In genomic region chr17:45234641-45235040, GRCh38 we compare ENCODE assay signal across 3 cellular contexts.
TF ChIP-seq lines count a peak whose summit lies in the region.

No MANE protein-coding gene starts in this region.

TF ChIP-seq in HEK293T, 16 proteins besides CTCF, POLR2A, EP300 and RAD21:
- no peak for TF ChIP-seq FOXK2 (IDR thresholded peaks at IDR 0.05)
- TF ChIP-seq SUZ12 (IDR thresholded peaks at IDR 0.05): no peak
- TF ChIP-seq L3MBTL2 (conservative IDR thresholded peaks at IDR 0.05): no peak
- no peak for TF ChIP-seq FOXA1 (IDR thresholded peaks at IDR 0.05)
- TF ChIP-seq ZNF384 (IDR thresholded peaks at IDR 0.05): no peak
- no peak for TF ChIP-seq PKNOX1 (IDR thresholded peaks at IDR 0.05)
- TF ChIP-seq ELF4 (IDR thresholded peaks at IDR 0.05): no peak
- no peak for TF ChIP-seq LEF1 (IDR thresholded peaks at IDR 0.05; ENCODE audit: borderline replicate concordance)
- TF ChIP-seq BHLHE40 (IDR thresholded peaks at IDR 0.05; ENCODE audit: borderline replicate concordance): no peak
- TF ChIP-seq FOXM1 (IDR thresholded peaks at IDR 0.05; ENCODE audit: borderline replicate concordance): no peak
- no peak for TF ChIP-seq CTBP1 (IDR thresholded peaks at IDR 0.05; ENCODE audit: borderline replicate concordance)
- no peak for TF ChIP-seq ARNT (IDR thresholded peaks at IDR 0.05)
- TF ChIP-seq SP1 (IDR thresholded peaks at IDR 0.05): no peak
- no peak for TF ChIP-seq HDGF (IDR thresholded peaks at IDR 0.05; ENCODE audit: borderline replicate concordance)
- no peak for TF ChIP-seq TARDBP (IDR thresholded peaks at IDR 0.05)
- no peak for TF ChIP-seq NFRKB (IDR thresholded peaks at IDR 0.05)

TF ChIP-seq in SK-N-SH treated with all-trans-retinoic acid at 6 μM for 48 hours, 23 proteins besides CTCF, POLR2A, EP300 and RAD21:
- TF ChIP-seq GLIS3 (CRISPR knock-in tag; IDR thresholded peaks at IDR 0.05) (no peak), CREB5 (CRISPR knock-in tag; IDR thresholded peaks at IDR 0.05; ENCODE audit: low read depth) (no peak)

TF ChIP-seq in H1, 55 proteins besides CTCF, POLR2A, EP300 and RAD21:
- peak; percentile 64; the same call in 1 of the 2 replicates for TF ChIP-seq CREB1 (IDR thresholded peaks at IDR 0.05)
- TF ChIP-seq TBP (IDR thresholded peaks at IDR 0.05; ENCODE audit: low read depth, low read length): no peak
- TF ChIP-seq JUND (IDR thresholded peaks at IDR 0.05; ENCODE audit: low read length): peak; percentile 64; the same call in 1 of the 2 replicates
- TF ChIP-seq TAF1 (IDR thresholded peaks at IDR 0.05; ENCODE audit: low read depth, low read length): no peak
- no peak for TF ChIP-seq GTF2F1 (IDR thresholded peaks at IDR 0.05; ENCODE audit: borderline replicate concordance, low read depth, low read length)
- no peak for TF ChIP-seq CHD1 (IDR thresholded peaks at IDR 0.05; ENCODE audit: low read depth, low read length)
- no peak for TF ChIP-seq TCF12 (IDR thresholded peaks at IDR 0.05; ENCODE audit: low read depth, low read length)
- TF ChIP-seq RNF2 (IDR thresholded peaks at IDR 0.05; ENCODE audit: borderline replicate concordance, low read depth, low read length, missing control alignments, poor library complexity, severe bottlenecking): no peak
- TF ChIP-seq EZH2 (IDR thresholded peaks at IDR 0.05; ENCODE audit: low read depth, low read length, severe bottlenecking): no peak
- no peak for TF ChIP-seq BCL11A (IDR thresholded peaks at IDR 0.05; ENCODE audit: low read depth in 2 of 2, low read length in 2 of 2)
- TF ChIP-seq GABPA (IDR thresholded peaks at IDR 0.05; ENCODE audit: borderline replicate concordance, insufficient read depth, low read length): no peak
- no peak for TF ChIP-seq ATF3 (IDR thresholded peaks at IDR 0.05; ENCODE audit: insufficient read depth, low read depth, low read length)
- no peak for TF ChIP-seq NRF1 (IDR thresholded peaks at IDR 0.05; ENCODE audit: low read depth, low read length)
- TF ChIP-seq SP4 (IDR thresholded peaks at IDR 0.05; ENCODE audit: low read length): no peak
- TF ChIP-seq EGR1 (IDR thresholded peaks at IDR 0.05; ENCODE audit: borderline replicate concordance, low read depth, low read length): no peak
- TF ChIP-seq MAX (IDR thresholded peaks at IDR 0.05): peak; percentile 41; the same call in 1 of the 2 replicates
- TF ChIP-seq SIX5 (IDR thresholded peaks at IDR 0.05; ENCODE audit: low read depth, low read length): no peak
- no peak for TF ChIP-seq CEBPB (IDR thresholded peaks at IDR 0.05; ENCODE audit: low read depth, low read length)
- no peak for TF ChIP-seq MAFK (IDR thresholded peaks at IDR 0.05; ENCODE audit: low read depth, low read length)
- TF ChIP-seq TAF7 (optimal IDR thresholded peaks at IDR 0.05; ENCODE audit: borderline replicate concordance, low read depth, low read length): no peak
- TF ChIP-seq CHD2 (IDR thresholded peaks at IDR 0.05; ENCODE audit: low read length): no peak
- no peak for TF ChIP-seq CTBP2 (IDR thresholded peaks at IDR 0.05; ENCODE audit: borderline replicate concordance, insufficient read depth, insufficient read length, low read length)
- no peak for TF ChIP-seq BACH1 (IDR thresholded peaks at IDR 0.05; ENCODE audit: low read length)
- TF ChIP-seq CHD7 (IDR thresholded peaks at IDR 0.05; ENCODE audit: insufficient replicate concordance, low read length): no peak
- no peak for TF ChIP-seq NANOG (IDR thresholded peaks at IDR 0.05; ENCODE audit: insufficient read depth, low read depth, low read length, poor library complexity, severe bottlenecking)
- no peak for TF ChIP-seq HDAC6 (IDR thresholded peaks at IDR 0.05; ENCODE audit: low read depth, low read length)
- TF ChIP-seq KDM5A (IDR thresholded peaks at IDR 0.05; ENCODE audit: low read length): no peak
- TF ChIP-seq SRF (IDR thresholded peaks at IDR 0.05; ENCODE audit: low read depth, low read length): 0 out of 2 replicates have a peak, but pooled peaks have one; percentile 38
- no peak for TF ChIP-seq SP1 (IDR thresholded peaks at IDR 0.05; ENCODE audit: low read depth, low read length)
- no peak for TF ChIP-seq SIRT6 (IDR thresholded peaks at IDR 0.05; ENCODE audit: low read length)
- TF ChIP-seq FOSL1 (IDR thresholded peaks at IDR 0.05; ENCODE audit: insufficient read depth, low read depth, low read length): no peak
- TF ChIP-seq PHF8 (conservative IDR thresholded peaks at IDR 0.05; ENCODE audit: low read depth, low read length): no peak
- no peak for TF ChIP-seq ATF2 (IDR thresholded peaks at IDR 0.05; ENCODE audit: low read length)
- no peak for TF ChIP-seq KDM1A (IDR thresholded peaks at IDR 0.05; ENCODE audit: borderline replicate concordance, low read length)
- TF ChIP-seq ZNF274 (IDR thresholded peaks at IDR 0.05; ENCODE audit: borderline replicate concordance, extremely low read depth, low read length): no peak
- TF ChIP-seq SAP30 (IDR thresholded peaks at IDR 0.05; ENCODE audit: insufficient read depth, insufficient replicate concordance, low read length): no peak
- TF ChIP-seq YY1 (IDR thresholded peaks at IDR 0.05; ENCODE audit: low read depth, low read length): 0 out of 2 replicates have a peak, but pooled peaks have one; percentile 47
- TF ChIP-seq RBBP5 (IDR thresholded peaks at IDR 0.05; ENCODE audit: borderline replicate concordance, low read depth, low read length): no peak
- no peak for TF ChIP-seq KDM4A (IDR thresholded peaks at IDR 0.05; ENCODE audit: low read depth, low read length, severe bottlenecking)
- no peak for TF ChIP-seq CBX5 (IDR thresholded peaks at IDR 0.05; ENCODE audit: low read depth, low read length)
- no peak for TF ChIP-seq SUZ12 (IDR thresholded peaks at IDR 0.05; ENCODE audit: low read length)
- TF ChIP-seq SIN3A (conservative IDR thresholded peaks at IDR 0.05 in 1 of 2, IDR thresholded peaks at IDR 0.05 in 1 of 2; ENCODE audit: low read depth in 1 of 2, low read length in 2 of 2): no peak
- TF ChIP-seq HDAC2 (IDR thresholded peaks at IDR 0.05; ENCODE audit: borderline replicate concordance in 1 of 2, low read depth in 2 of 2, low read length in 2 of 2): no peak
- TF ChIP-seq RXRA (IDR thresholded peaks at IDR 0.05; ENCODE audit: insufficient read depth, low read depth, low read length): no peak
- TF ChIP-seq RFX5 (IDR thresholded peaks at IDR 0.05; ENCODE audit: borderline replicate concordance, low read depth, low read length): no peak
- no peak for TF ChIP-seq USF2 (IDR thresholded peaks at IDR 0.05; ENCODE audit: low read length)
- no peak for TF ChIP-seq E2F6 (IDR thresholded peaks at IDR 0.05)
- no peak for TF ChIP-seq SP2 (IDR thresholded peaks at IDR 0.05; ENCODE audit: low read length)
- TF ChIP-seq POU5F1 (IDR thresholded peaks at IDR 0.05; ENCODE audit: low read depth, low read length): no peak
- TF ChIP-seq CBX8 (IDR thresholded peaks at IDR 0.05; ENCODE audit: borderline replicate concordance, low read depth, low read length): no peak
- TF ChIP-seq TEAD4 (IDR thresholded peaks at IDR 0.05; ENCODE audit: low read depth, low read length): peak; percentile 36; the same call in 1 of the 2 replicates
